Comparison of ENCODE assay signal across 33 cellular contexts in genomic region chr6:99629293-99629692, GRCh38. TPM values are rescaled to one million over a fixed set of nuclear protein-coding genes. Genes with fewer than 3 reads are reported as not detected.
"Had no signal": no experiment of that assay in that cellular context is flagged by ENCODE, and none has a peak within 500 bp of the region (broad histone marks: within the 10 kb centered on the region; RNA-seq: fewer than 3 reads in every experiment).

No MANE protein-coding gene starts in this region.

- ATAC-seq: activated CD8-positive, alpha-beta T cell treated with anti-CD3 and anti-CD28 coated beads for 36 hours; activated naive CD4-positive, alpha-beta T cell treated with anti-CD3 and anti-CD28 coated beads, Interleukin-2, amount 50 U/mL, for 72 hours; activated T-cell treated with anti-CD3 and anti-CD28 coated beads, Interleukin-2, amount 50 U/mL, for 4 hours; activated T-cell treated with anti-CD3 and anti-CD28 coated beads, Interleukin-2, amount 50 U/mL, for 72 hours; activated T-helper 17 cell treated with anti-CD3 and anti-CD28 coated beads, Interleukin-2, amount 50 U/mL, for 72 hours had no signal

- H3K9me3 ChIP-seq: adrenal gland, ascending aorta had no signal

- H3K36me3 ChIP-seq: adrenal gland, ascending aorta, cardiac muscle cell had no signal

- H3K4me3 ChIP-seq: adrenal gland, ascending aorta, cardiac muscle cell had no signal

- DNase-seq: activated B cell treated with CpG ODN at 0.5 μM for 24 hours; activated CD4-positive, alpha-beta memory T cell treated with anti-CD3 and anti-CD28 coated beads for 36 hours; activated CD4-positive, alpha-beta T cell treated with anti-CD3 and anti-CD28 coated beads for 4 hours; activated CD4-positive, alpha-beta T cell treated with anti-CD3 and anti-CD28 coated beads, Interleukin-2, amount 10 ng/mL, durations not matched to agents 24 days and 14 days; activated CD4-positive, alpha-beta T cell treated with anti-CD3 and anti-CD28 coated beads, Interleukin-2, amount 50 U/mL, for 1 hour; activated CD4-positive, alpha-beta T cell treated with anti-CD3 and anti-CD28 coated beads, Interleukin-2, amount 50 U/mL, for 4 hours; activated CD4-positive, CD25-positive, alpha-beta regulatory T cell treated with anti-CD3 and anti-CD28 coated beads, Interleukin-2, amount 50 U/mL, for 72 hours; activated CD8-positive, alpha-beta memory T cell treated with anti-CD3 and anti-CD28 coated beads, Interleukin-2, amount 50 U/mL, for 4 hours; activated CD8-positive, alpha-beta T cell treated with anti-CD3 and anti-CD28 coated beads for 36 hours; activated effector memory CD4-positive, alpha-beta T cell treated with anti-CD3 and anti-CD28 coated beads, Interleukin-2, amount 50 U/mL, for 16 hours; activated gamma-delta T cell treated with Interleukin-2 at 50 U/mL for 16 hours; activated naive CD4-positive, alpha-beta T cell; activated naive CD4-positive, alpha-beta T cell treated with anti-CD3 and anti-CD28 coated beads for 36 hours; activated naive CD4-positive, alpha-beta T cell treated with anti-CD3 and anti-CD28 coated beads, Interleukin-2, amount 50 U/mL, for 16 hours; activated naive CD8-positive, alpha-beta T cell treated with anti-CD3 and anti-CD28 coated beads for 36 hours; activated T-cell treated with anti-CD3 and anti-CD28 coated beads for 4 hours; activated T-cell treated with anti-CD3 and anti-CD28 coated beads, Interleukin-2, amount 50 U/mL, for 1 hour; activated T-cell treated with anti-CD3 and anti-CD28 coated beads, Interleukin-2, amount 50 U/mL, for 4 hours; activated T-cell treated with anti-CD3 and anti-CD28 coated beads, Interleukin-2, amount 50 U/mL, for 72 hours; adrenal gland; amniotic stem cell; caudate nucleus; T-helper 1 cell; T-helper 2 cell; T-helper 9 cell had no signal

- H3K27ac ChIP-seq: adrenal gland, ascending aorta, cardiac muscle cell, VCaP had no signal

- FAIRE-seq: bronchial epithelial cell, TTC549 had no signal

- H3K4me1 ChIP-seq: adrenal gland, ascending aorta had no signal

- H3K27me3 ChIP-seq: ascending aorta had no signal

RNA-seq across cellular contexts. Expression of gene PRDM13, which starts 22.7 kb away (rescaled TPM):
- total RNA-seq: activated B cell treated with CpG ODN at 0.5 μM for 24 hours; activated CD4-positive, alpha-beta memory T cell treated with anti-CD3 and anti-CD28 coated beads for 36 hours; activated CD4-positive, alpha-beta T cell treated with anti-CD3 and anti-CD28 coated beads, Interleukin-2, amount 10 ng/mL, durations not matched to agents 24 days and 14 days; activated CD8-positive, alpha-beta T cell treated with anti-CD3 and anti-CD28 coated beads for 36 hours; activated naive CD4-positive, alpha-beta T cell treated with anti-CD3 and anti-CD28 coated beads for 36 hours; activated naive CD4-positive, alpha-beta T cell treated with anti-CD3 and anti-CD28 coated beads, Interleukin-2, amount 50 U/mL, for 72 hours; activated T-cell treated with anti-CD3 and anti-CD28 coated beads, Interleukin-2, amount 50 U/mL, for 72 hours; activated T-helper 1 cell treated with anti-CD3 and anti-CD28 coated beads, Interleukin-12 subunit alpha, Interleukin-12 subunit beta, Interleukin-2, Interleukin-4 antibody, amounts not matched to agents 30 ng/mL and 10 ng/mL and 1 ng/mL, durations not matched to agents 14 hours and 24 hours and 36 hours; activated T-helper 17 cell treated with anti-CD3 and anti-CD28 coated beads, Interleukin-2, amount 50 U/mL, for 72 hours; adrenal gland; ascending aorta; bronchial epithelial cell; cardiac muscle cell had no signal
- polyA plus RNA-seq: adrenal gland, cardiac muscle cell had no signal
